ENCODE assay signal across 12 cellular contexts in the genomic region with DNA sequence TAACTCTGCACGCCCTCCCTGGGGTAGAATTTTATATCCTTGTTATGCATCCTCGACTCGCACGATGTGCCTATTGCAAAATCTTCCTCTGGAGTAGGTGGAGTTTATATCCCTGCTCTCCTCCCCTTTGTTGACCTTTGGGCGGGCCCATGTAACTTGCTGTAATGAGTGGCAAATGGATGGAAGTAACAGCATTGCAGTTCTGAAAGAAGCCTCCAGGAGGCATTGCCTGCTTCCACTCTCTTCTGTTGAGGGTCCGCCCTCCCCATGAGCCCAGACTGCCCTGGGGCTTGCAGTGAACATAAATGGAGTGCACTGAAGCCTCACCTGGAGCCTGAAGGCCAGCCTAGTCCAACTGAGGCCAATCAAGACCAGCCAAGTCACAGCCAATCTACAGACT.
DNase-seq lines count a peak whose midpoint lies in the region; ATAC-seq and TF ChIP-seq lines count a peak whose summit lies in the region.
"Had no signal": no experiment of that assay in that cellular context is flagged by ENCODE, and none has a peak within 500 bp of the region (broad histone marks: within the 10 kb centered on the region; RNA-seq: fewer than 3 reads in every experiment).

No MANE protein-coding gene starts in this region.

- H4K20me1 ChIP-seq in PC-9 (ENCODE audit: insufficient read depth), result no peaks in the 10 kb centered on the region; the same call in 1 of the 2 replicates

- POLR2A ChIA-PET in PC-9 (lab: Charles Lee; ENCODE audit: unreplicated experiment), result no interaction called here

- DNase-seq in NCI-H1694 (lab: John Stamatoyannopoulos, UW), result peak; percentile 24
- DNase-seq in NCI-H1694 treated with DMSO at 0.1 percent for 48 hours (lab: John Stamatoyannopoulos, UW), result no peak
- peak; percentile 83 for DNase-seq in H7
- DNase-seq in PC-9, result peak in 1 of 2 experiments; percentile 38
- DNase-seq in lower lobe of right lung, result no peak
- no peak for DNase-seq in GDM1 (lab: John Stamatoyannopoulos, UW)
- DNase-seq in Right ventricle myocardium superior, result no peak
- DNase-seq: activated CD8-positive, alpha-beta memory T cell treated with anti-CD3 and anti-CD28 coated beads, Interleukin-2, amount 50 U/mL, for 48 hours; hippocampal formation; NCI-H446 treated with DMSO at 0.1 percent for 48 hours had no signal

- H3K27ac ChIP-seq in PC-9 (no peak overlapping the region), lower lobe of right lung (no peak overlapping the region)
- H3K27ac ChIP-seq: skin epidermis had no signal

- no peak overlapping the region for H3K4me2 ChIP-seq in PC-9

- no peak overlapping the region for H2AFZ ChIP-seq in PC-9

- H3K27me3 ChIP-seq in H7 (ENCODE audit: control insufficient read depth, insufficient read depth, low read length) (peaks cover 2% of the 10 kb centered on the region; the same call in 1 of the 2 replicates), PC-9 (ENCODE audit: insufficient read depth, low read depth) (peaks cover 48% of the 10 kb centered on the region), lower lobe of right lung (ENCODE audit: low read depth) (peaks cover 21% of the 10 kb centered on the region)

- no peaks in the 10 kb centered on the region for H3K4me1 ChIP-seq in PC-9 (replicated peaks; ENCODE audit: insufficient read depth)
- no peaks in the 10 kb centered on the region for H3K4me1 ChIP-seq in lower lobe of right lung

- H3K9me3 ChIP-seq in PC-9 (ENCODE audit: insufficient read depth, low read depth) (no peaks in the 10 kb centered on the region), lower lobe of right lung (no peaks in the 10 kb centered on the region)

- intact Hi-C loops in PC-9 (cut with micrococcal nuclease; ENCODE audit: unreplicated experiment) (no loop called here), lower lobe of right lung (cut with DNase I) (no loop called here), Right ventricle myocardium superior (cut with DNase I) (no loop called here)

- ATAC-seq in lower lobe of right lung, result no peak
- ATAC-seq in HG03378 (IDR thresholded peaks at IDR 0.05; ENCODE audit: unreplicated experiment), result no peak
- ATAC-seq in Right ventricle myocardium superior (ENCODE audit: poor library complexity), result no peak

- CTCF ChIA-PET in PC-9 (lab: Charles Lee), result no interaction called here

- no peaks in the 10 kb centered on the region for H3K9me2 ChIP-seq in PC-9 (ENCODE audit: insufficient read depth)

- H3K36me3 ChIP-seq in H7 (replicated peaks; ENCODE audit: control insufficient read depth, insufficient read depth, low read length) (no peaks in the 10 kb centered on the region), PC-9 (ENCODE audit: low read depth) (no peaks in the 10 kb centered on the region), lower lobe of right lung (no peaks in the 10 kb centered on the region)

- H3F3A ChIP-seq in PC-9 (ENCODE audit: insufficient read depth, low read depth), result no peaks in the 10 kb centered on the region

- BruUV-seq in PC-9 (replicated peaks; lab: Mats Ljungman, UMichigan), result no TSS peak

- peak; percentile 49 for TF ChIP-seq CTCF in PC-9 (conservative IDR thresholded peaks at IDR 0.05)
- TF ChIP-seq CTCF in lower lobe of right lung (IDR thresholded peaks at IDR 0.05), result peak; percentile 11

- no peak overlapping the region for H3K4me3 ChIP-seq in H7 (ENCODE audit: insufficient read depth, low read depth, low read length)
- H3K4me3 ChIP-seq in PC-9, result no peak overlapping the region
- H3K4me3 ChIP-seq in lower lobe of right lung, result no peak overlapping the region
- H3K4me3 ChIP-seq: skin epidermis had no signal

- no peaks in the 10 kb centered on the region for H3K79me2 ChIP-seq in PC-9 (ENCODE audit: low read depth)

Comparison
In these comparisons a context has a peak if more than half of its experiments do, and no peak if none do; other contexts are left out.
1. DNase-seq: peak in NCI-H1694 (single experiment) and H7 (single experiment); none in NCI-H1694 treated with DMSO at 0.1 percent for 48 hours (single experiment), lower lobe of right lung (single experiment), GDM1 (single experiment) and Right ventricle myocardium superior (single experiment).